In genomic region chr1:171653796-171654704, GRCh38 we compare ENCODE assay signal across 12 cellular contexts. TPM values are rescaled to one million over a fixed set of nuclear protein-coding genes. Genes with fewer than 3 reads are reported as not detected.
DNase-seq lines count a peak whose midpoint lies in the region; ATAC-seq and TF ChIP-seq lines count a peak whose summit lies in the region.
"Had no signal": no experiment of that assay in that cellular context is flagged by ENCODE, and none has a peak within 500 bp of the region (broad histone marks: within the 10 kb centered on the region; RNA-seq: fewer than 3 reads in every experiment).

No MANE protein-coding gene starts in this region.

- no peaks in the 10 kb centered on the region for H3K36me3 ChIP-seq in breast epithelium

- DNase-seq in Calu3 (peak; percentile 17), breast epithelium (ENCODE audit: low spot score in 2 of 2) (peak in 1 of 2 donors; percentile 41), iris pigment epithelial cell (ENCODE audit: low read depth) (peak; percentile 45), retinal pigment epithelial cell (ENCODE audit: low read depth) (peak; percentile 68), head of caudate nucleus (no peak), cerebellum (ENCODE audit: low spot score) (no peak)
- no peak for DNase-seq in activated T-cell treated with anti-CD3 and anti-CD28 coated beads, Interleukin-2, amount 50 U/mL, for 48 hours
- DNase-seq: activated CD8-positive, alpha-beta memory T cell treated with anti-CD3 and anti-CD28 coated beads for 24 hours; CD8-positive, alpha-beta memory T cell; NCI-H1105 treated with DMSO at 0.1 percent for 48 hours had no signal

- no peak for TF ChIP-seq CTCF in Calu3 (IDR thresholded peaks at IDR 0.05; ENCODE audit: unreplicated experiment)
- TF ChIP-seq CTCF in breast epithelium (IDR thresholded peaks at IDR 0.05) = no peak
- no peak for TF ChIP-seq CTCF in retinal pigment epithelial cell (conservative IDR thresholded peaks at IDR 0.05; ENCODE audit: low read depth, low read length)

- peak overlapping the region; percentile 17 for H3K4me3 Mint-ChIP-seq in Calu3 (ENCODE audit: low read depth, unreplicated experiment)
- H3K4me3 Mint-ChIP-seq: dendritic cell treated with granulocyte-macrophage colony-stimulating factor and Interleukin-4, amounts not matched to agents 40 ng/mL and 50 ng/mL, for 4 days had no signal

- H3K36me3 Mint-ChIP-seq in Calu3 (ENCODE audit: insufficient read depth, unreplicated experiment) = no peaks in the 10 kb centered on the region
- H3K36me3 Mint-ChIP-seq: CD8-positive, alpha-beta memory T cell had no signal

- no TSS peak for BruUV-seq in Calu3 (replicated peaks; lab: Mats Ljungman, UMichigan)

- no peak for TF ChIP-seq POLR2A in breast epithelium (IDR thresholded peaks at IDR 0.05)

- CTCF ChIA-PET in Calu3 (lab: Charles Lee) = interaction anchor here (0.5 to 1.7 kb wide), 6 partner anchors 9 to 1768 kb away, joined by 3 to 11 read pairs (median 4); no protein-coding TSS in a partner anchor

- no peaks in the 10 kb centered on the region for H3K27me3 ChIP-seq in breast epithelium

- H3K4me3 ChIP-seq in breast epithelium = peak overlapping the region in 1 of 3 donors; percentile 33
- H3K4me3 ChIP-seq in retinal pigment epithelial cell (ENCODE audit: low read length) = peak overlapping the region; percentile 26

- peaks cover 23% of the 10 kb centered on the region for H3K4me1 Mint-ChIP-seq in Calu3 (ENCODE audit: low read depth, unreplicated experiment)

- no peaks in the 10 kb centered on the region for H3K27me3 Mint-ChIP-seq in Calu3 (ENCODE audit: unreplicated experiment)

- peak overlapping the region; percentile 7 for H3K27ac Mint-ChIP-seq in Calu3 (ENCODE audit: unreplicated experiment)
- H3K27ac Mint-ChIP-seq: CD8-positive, alpha-beta memory T cell; dendritic cell treated with granulocyte-macrophage colony-stimulating factor and Interleukin-4, amounts not matched to agents 40 ng/mL and 50 ng/mL, for 4 days had no signal

- no peaks in the 10 kb centered on the region for H3K9me3 Mint-ChIP-seq in Calu3 (ENCODE audit: low read depth, unreplicated experiment)
- H3K9me3 Mint-ChIP-seq: CD8-positive, alpha-beta memory T cell; dendritic cell treated with granulocyte-macrophage colony-stimulating factor and Interleukin-4, amounts not matched to agents 40 ng/mL and 50 ng/mL, for 4 days had no signal

- H3K27ac ChIP-seq in breast epithelium = peak overlapping the region; percentile 83 to 91

- H3K4me1 ChIP-seq in breast epithelium = peaks cover 4 to 5% of the 10 kb centered on the region in 2 donors

- H3K9me3 ChIP-seq in breast epithelium = no peaks in the 10 kb centered on the region

- ATAC-seq in GM19324 (IDR thresholded peaks at IDR 0.05; ENCODE audit: low FRiP score, unreplicated experiment) = no peak

- intact Hi-C loops in Calu3 (cut with micrococcal nuclease; ENCODE audit: unreplicated experiment) = no loop called here
- intact Hi-C loops in breast epithelium (cut with DNase I; ENCODE audit: low total_unique reads) = no loop called here
- intact Hi-C loops in head of caudate nucleus (cut with DNase I) = no loop called here

RNA-seq across cellular contexts. Expression of gene MYOC, which starts 1.6 kb away (rescaled TPM):
- total RNA-seq in Calu3 (2022) (not detected in 2 replicates), breast epithelium (10 to 100 TPM in 1 of 3 donors, 1 to 10 TPM in 2; 2.0 to 18.7 (median 4.9) TPM), cerebellum (0.27 TPM)
- total RNA-seq: CD8-positive, alpha-beta memory T cell had no signal

RNA-seq across cellular contexts. Expression of gene MYOCOS, which starts 32.0 kb away (rescaled TPM):
- total RNA-seq in Calu3 (2022) (0.22 and 0.45 TPM in 2 replicates), breast epithelium (not detected), cerebellum (not detected)
- total RNA-seq: CD8-positive, alpha-beta memory T cell had no signal

Comparison
In these comparisons a context has a peak if more than half of its experiments do, and no peak if none do; other contexts are left out.
1. DNase-seq: peak in Calu3 (single experiment), iris pigment epithelial cell (single experiment) and retinal pigment epithelial cell (single experiment); none in activated T-cell treated with anti-CD3 and anti-CD28 coated beads, Interleukin-2, amount 50 U/mL, for 48 hours (0 of 2), head of caudate nucleus (0 of 42) and cerebellum (single experiment).